Comparison of ENCODE assay signal across 6 cellular contexts in the genomic region with DNA sequence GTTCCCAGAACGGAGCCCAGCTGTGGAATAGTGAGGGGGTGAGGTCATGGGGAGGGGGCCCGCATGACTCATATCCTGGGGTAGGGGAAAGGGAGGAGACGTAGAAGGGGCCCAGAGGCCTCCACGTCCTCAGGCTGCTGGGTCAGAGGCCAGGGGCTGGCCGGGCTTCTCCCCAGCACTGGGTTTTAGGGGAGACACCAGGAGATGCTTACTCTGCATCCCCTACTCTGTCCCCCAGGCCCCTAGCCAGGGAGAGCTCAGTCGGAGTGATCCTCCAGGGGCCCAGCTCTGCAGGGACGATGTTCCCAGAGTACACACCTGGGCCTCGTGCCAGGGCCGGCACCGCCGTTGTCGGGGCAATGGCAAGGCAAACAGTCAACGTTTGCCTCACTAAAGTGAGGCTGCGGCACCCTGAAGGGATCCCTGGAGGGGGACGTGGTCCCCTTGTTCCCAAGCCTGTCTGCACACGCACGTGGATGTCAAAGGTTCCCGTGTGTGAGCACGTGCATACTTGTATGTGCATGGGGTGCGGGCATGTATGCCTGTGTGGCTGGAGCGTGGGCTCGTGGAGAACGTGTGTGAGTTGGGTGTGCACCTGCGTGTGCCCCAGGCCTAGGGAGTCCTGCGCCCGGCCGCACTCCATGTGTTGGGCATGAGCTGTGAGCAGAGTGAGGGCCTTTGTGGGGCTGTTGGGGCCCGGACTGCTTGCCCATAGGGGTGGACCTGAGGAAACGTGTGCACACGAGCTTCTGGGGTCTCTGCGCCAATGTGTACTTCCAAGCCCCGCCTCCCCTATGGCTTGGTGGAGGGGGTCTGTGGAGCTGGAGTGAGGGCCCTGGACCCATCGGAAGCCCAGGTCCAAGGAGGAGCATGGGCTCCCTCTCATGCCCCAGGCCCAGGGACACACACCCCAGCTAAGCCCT. TPM values are rescaled to one million over a fixed set of nuclear protein-coding genes. Genes with fewer than 3 reads are reported as not detected.
DNase-seq lines count a peak whose midpoint lies in the region; ATAC-seq and TF ChIP-seq lines count a peak whose summit lies in the region.
"Had no signal": no experiment of that assay in that cellular context is flagged by ENCODE, and none has a peak within 500 bp of the region (broad histone marks: within the 10 kb centered on the region; RNA-seq: fewer than 3 reads in every experiment).

No MANE protein-coding gene starts in this region.

- WGBS in sigmoid colon, 2 donors: 30 to 59% methylated on average over 33 of the region's 33 CpGs

- H3K4me3 Mint-ChIP-seq in stimulated activated naive CD8-positive, alpha-beta T cell treated with anti-CD3 and anti-CD28 coated beads, Interleukin-15, amount 100 ng/mL, for 72 hours: no peak overlapping the region

- no peak for ATAC-seq in stimulated activated naive CD8-positive, alpha-beta T cell treated with anti-CD3 and anti-CD28 coated beads, Interleukin-15, amount 100 ng/mL, for 72 hours
- no peak for ATAC-seq in GM21723 (IDR thresholded peaks at IDR 0.05; ENCODE audit: unreplicated experiment)

- H3K9me3 ChIP-seq in sigmoid colon: no peaks in the 10 kb centered on the region

- no peaks in the 10 kb centered on the region for H3K36me3 ChIP-seq in sigmoid colon

- no peaks in the 10 kb centered on the region for H3K27me3 Mint-ChIP-seq in stimulated activated naive CD8-positive, alpha-beta T cell treated with anti-CD3 and anti-CD28 coated beads, Interleukin-15, amount 100 ng/mL, for 72 hours

- no peaks in the 10 kb centered on the region for H3K9me3 Mint-ChIP-seq in stimulated activated naive CD8-positive, alpha-beta T cell treated with anti-CD3 and anti-CD28 coated beads, Interleukin-15, amount 100 ng/mL, for 72 hours

- H3K27ac Mint-ChIP-seq in stimulated activated naive CD8-positive, alpha-beta T cell treated with anti-CD3 and anti-CD28 coated beads, Interleukin-15, amount 100 ng/mL, for 72 hours: no peak overlapping the region

- TF ChIP-seq CTCF in epithelial cell of esophagus (IDR thresholded peaks at IDR 0.05; ENCODE audit: insufficient read depth, low read depth, low read length, missing control alignments) (no peak), sigmoid colon (IDR thresholded peaks at IDR 0.05) (no peak)

- intact Hi-C loops in sigmoid colon (cut with DNase I): no loop called here

- peaks cover 0 to 6% (median 6%) of the 10 kb centered on the region in 3 donors for H3K27me3 ChIP-seq in sigmoid colon

- TF ChIP-seq EP300 in sigmoid colon (IDR thresholded peaks at IDR 0.05): no peak

- H3K4me3 ChIP-seq in epithelial cell of esophagus (ENCODE audit: low read length) (no peak overlapping the region), sigmoid colon (no peak overlapping the region)

- peaks cover 0 to 58% (median 49%) of the 10 kb centered on the region in 4 donors for H3K4me1 ChIP-seq in sigmoid colon

- no peak for TF ChIP-seq POLR2A in sigmoid colon (IDR thresholded peaks at IDR 0.05)

- H3K4me1 Mint-ChIP-seq in stimulated activated naive CD8-positive, alpha-beta T cell treated with anti-CD3 and anti-CD28 coated beads, Interleukin-15, amount 100 ng/mL, for 72 hours: peaks cover 79% of the 10 kb centered on the region

- peak; percentile 69 for DNase-seq in NCI-H1105 (lab: John Stamatoyannopoulos, UW)
- peak; percentile 48 for DNase-seq in epithelial cell of esophagus (ENCODE audit: low read depth)
- DNase-seq in sigmoid colon: peak; percentile 80
- DNase-seq in stimulated activated naive CD8-positive, alpha-beta T cell treated with anti-CD3 and anti-CD28 coated beads, Interleukin-15, amount 100 ng/mL, for 72 hours: no peak

- peak overlapping the region; percentile 59 to 78 (median 66) for H3K27ac ChIP-seq in sigmoid colon

RNA-seq across cellular contexts. Expression of gene PRR33, which starts 14.2 kb away (rescaled TPM):
- total RNA-seq in sigmoid colon: not detected
- polyA plus RNA-seq in sigmoid colon: under 1 TPM in 1 of 3 donors, not detected in 2; 0.13 TPM
- total RNA-seq: renal cortical epithelial cell had no signal

RNA-seq across cellular contexts. Expression of gene LSP1, which starts 24.6 kb away (rescaled TPM):
- total RNA-seq in sigmoid colon: 10 to 100 TPM in 2 of 4 donors, 1 to 10 TPM in 2; 8.7 to 32.7 (median 12.4) TPM
- polyA plus RNA-seq in sigmoid colon: 10 to 100 TPM; 46.0 to 80.2 (median 55.9) TPM
- total RNA-seq: renal cortical epithelial cell had no signal

RNA-seq across cellular contexts. Expression of gene TNNI2, which starts 38.7 kb away (rescaled TPM):
- not detected for total RNA-seq in sigmoid colon
- polyA plus RNA-seq in sigmoid colon: 1 to 10 TPM in 2 of 3 donors, not detected in 1; 1.7 to 2.4 TPM
- total RNA-seq: renal cortical epithelial cell had no signal

RNA-seq across cellular contexts. Expression of gene TNNT3, which starts 42.0 kb away (rescaled TPM):
- total RNA-seq in sigmoid colon: 10 to 100 TPM in 1 of 4 donors, 1 to 10 TPM in 2, not detected in 1; 4.3 to 17.2 (median 4.4) TPM
- polyA plus RNA-seq in sigmoid colon: 1 to 10 TPM; 1.2 to 8.4 (median 2.3) TPM
- total RNA-seq: renal cortical epithelial cell had no signal

RNA-seq across cellular contexts. Expression of gene SYT8, which starts 42.7 kb away (rescaled TPM):
- total RNA-seq in sigmoid colon: not detected
- 1 to 10 TPM in 2 of 3 donors, not detected in 1; 1.8 to 5.4 TPM for polyA plus RNA-seq in sigmoid colon

Comparison
In these comparisons a context has a peak if more than half of its experiments do, and no peak if none do; other contexts are left out.
1. DNase-seq: peak in NCI-H1105 (single experiment), epithelial cell of esophagus (single experiment) and sigmoid colon (single experiment); none in stimulated activated naive CD8-positive, alpha-beta T cell treated with anti-CD3 and anti-CD28 coated beads, Interleukin-15, amount 100 ng/mL, for 72 hours (0 of 2).